In the genomic region with DNA sequence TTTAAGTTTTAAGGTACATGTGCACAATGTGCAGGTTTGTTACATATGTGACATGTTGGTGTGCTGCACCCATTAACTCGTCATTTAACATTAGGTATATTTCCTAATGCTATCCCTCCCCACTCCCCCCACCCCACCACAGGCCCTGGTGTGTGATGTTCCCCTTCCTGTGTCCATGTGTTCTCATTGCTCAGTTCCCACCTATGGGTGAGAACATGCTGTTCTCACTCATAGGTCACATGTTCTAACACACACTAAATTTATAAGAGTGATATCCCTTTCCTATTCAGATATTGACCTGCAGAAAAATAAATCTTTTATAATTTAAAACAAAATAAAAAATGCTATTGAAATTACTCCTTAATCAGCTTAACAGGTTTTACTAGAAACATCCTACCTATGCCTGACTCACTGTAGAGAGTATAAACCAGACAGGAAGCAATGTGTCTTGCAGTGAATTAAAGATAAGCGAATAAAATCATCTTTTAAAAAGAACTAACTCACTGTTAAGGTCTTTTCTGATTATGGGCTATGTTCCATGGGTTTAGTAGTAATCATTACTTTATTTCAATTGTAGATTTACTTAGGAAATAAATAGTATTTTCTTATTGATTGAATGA, we compare ENCODE assay signal across 16 cellular contexts.
"Had no signal": no experiment of that assay in that cellular context is flagged by ENCODE, and none has a peak within 500 bp of the region (broad histone marks: within the 10 kb centered on the region; RNA-seq: fewer than 3 reads in every experiment).

No MANE protein-coding gene starts in this region.

- H3K27ac ChIP-seq: gastroesophageal sphincter, SK-N-MC, upper lobe of right lung had no signal

- H3K36me3 ChIP-seq: gastroesophageal sphincter, heart left ventricle, upper lobe of right lung had no signal

- H3K27ac Mint-ChIP-seq: activated naive CD8-positive, alpha-beta T cell treated with anti-CD3 and anti-CD28 coated beads, Interleukin-2, amount 50 U/mL, for 24 hours; activated T-helper 2 cell treated with anti-CD3 and anti-CD28 coated beads, Interferon-gamma antibody, Interleukin-2, Interleukin-4, amounts not matched to agents 10 μg/mL and 5 μg/mL and 100 μg/mL, durations not matched to agents 14 hours and 24 hours and 36 hours; natural killer cell treated with Interleukin-12 subunit alpha and Interleukin-12 subunit beta and Interleukin-15 and Interleukin-18, amount 100 ng/mL, for 72 hours; T-helper 2 cell treated with Interferon-gamma antibody and Interleukin-4, amounts not matched to agents 5 μg/mL and 100 μg/mL, for 36 hours had no signal

- H3K27me3 Mint-ChIP-seq: activated naive CD8-positive, alpha-beta T cell treated with anti-CD3 and anti-CD28 coated beads, Interleukin-2, amount 50 U/mL, for 24 hours had no signal

- DNase-seq: activated CD4-positive, CD25-positive, alpha-beta regulatory T cell treated with anti-CD3 and anti-CD28 coated beads, Interleukin-2, amount 50 U/mL, for 72 hours; activated naive CD4-positive, alpha-beta T cell treated with Interleukin-2 at 50 U/mL for 16 hours; aorta; cerebellar nuclear complex; cortex of kidney; heart left ventricle; kidney glomerular epithelial cell; mesenchymal stem cell; upper lobe of right lung had no signal

- H3K9me3 ChIP-seq: gastroesophageal sphincter, heart left ventricle, upper lobe of right lung had no signal

- H3K4me1 ChIP-seq: gastroesophageal sphincter, parathyroid adenoma had no signal

- H3K4me3 Mint-ChIP-seq: activated naive CD8-positive, alpha-beta T cell treated with anti-CD3 and anti-CD28 coated beads, Interleukin-2, amount 50 U/mL, for 24 hours; natural killer cell treated with Interleukin-12 subunit alpha and Interleukin-12 subunit beta and Interleukin-15 and Interleukin-18, amount 100 ng/mL, for 72 hours; T-helper 2 cell treated with Interferon-gamma antibody and Interleukin-4, amounts not matched to agents 5 μg/mL and 100 μg/mL, for 36 hours had no signal

- ATAC-seq: gastroesophageal sphincter; natural killer cell treated with Interleukin-12 subunit alpha and Interleukin-12 subunit beta and Interleukin-15 and Interleukin-18, amount 100 ng/mL, for 72 hours; upper lobe of right lung had no signal

- H3K4me3 ChIP-seq: gastroesophageal sphincter, heart left ventricle, SK-N-MC, upper lobe of right lung had no signal

- H3K27me3 ChIP-seq: gastroesophageal sphincter, heart left ventricle, upper lobe of right lung had no signal
